10 cellular contexts compared by ENCODE assay signal in genomic region chr3:48598323-48599076, GRCh38. TPM values are rescaled to one million over a fixed set of nuclear protein-coding genes. Genes with fewer than 3 reads are reported as not detected.
DNase-seq lines count a peak whose midpoint lies in the region; ATAC-seq, FAIRE-seq and TF ChIP-seq lines count a peak whose summit lies in the region.
"Had no signal": no experiment of that assay in that cellular context is flagged by ENCODE, and none has a peak within 500 bp of the region (broad histone marks: within the 10 kb centered on the region; RNA-seq: fewer than 3 reads in every experiment).

No MANE protein-coding gene starts in this region.

- peaks cover 21% of the 10 kb centered on the region for H3K79me2 ChIP-seq in astrocyte (ENCODE audit: insufficient read depth, low read length)
- H3K79me2 ChIP-seq in smooth muscle cell (ENCODE audit: low read depth), result peaks cover 11% of the 10 kb centered on the region

- intact Hi-C loops in left cardiac atrium (cut with DNase I), result no loop called here

- H3K36me3 ChIP-seq in astrocyte (ENCODE audit: insufficient read depth, low read length) (peaks cover 32% of the 10 kb centered on the region), smooth muscle cell (ENCODE audit: low read depth) (no peaks in the 10 kb centered on the region)

- H3K9ac ChIP-seq in astrocyte (ENCODE audit: low read length), result peak overlapping the region; percentile 79
- peak overlapping the region; percentile 91 for H3K9ac ChIP-seq in smooth muscle cell (ENCODE audit: low read depth)

- DNase-seq in H4 (ENCODE audit: low spot score) (peak; percentile 90), astrocyte (ENCODE audit: low read depth) (peak; percentile 74), left cardiac atrium (peak; percentile 55), smooth muscle cell (lab: John Stamatoyannopoulos, UW; ENCODE audit: unreplicated experiment) (peak; percentile 34), middle frontal gyrus (ENCODE audit: extremely low spot score, low spot score) (no peak)
- no peak for DNase-seq in activated naive CD4-positive, alpha-beta T cell (lab: John Stamatoyannopoulos, UW)
- DNase-seq: T-helper 17 cell had no signal

- H3K27ac Mint-ChIP-seq in astrocyte (ENCODE audit: unreplicated experiment), result peak overlapping the region; percentile 89

- 17% methylated on average over 5 of the region's 5 CpGs for WGBS in smooth muscle cell (ENCODE audit: low lambda C conversion rate)

- H3K9me3 Mint-ChIP-seq in astrocyte (ENCODE audit: unreplicated experiment), result no peaks in the 10 kb centered on the region

- H3K9me3 ChIP-seq in astrocyte (ENCODE audit: insufficient read depth, low read depth, low read length) (no peaks in the 10 kb centered on the region), smooth muscle cell (replicated peaks; ENCODE audit: low read depth) (no peaks in the 10 kb centered on the region)

- H3K27ac ChIP-seq in astrocyte (ENCODE audit: low read depth, low read length) (peak overlapping the region; percentile 92), smooth muscle cell (ENCODE audit: low read depth) (peak overlapping the region; percentile 100)

- peaks cover 16% of the 10 kb centered on the region for H3K36me3 Mint-ChIP-seq in astrocyte (ENCODE audit: low read depth, unreplicated experiment)

- H3K27me3 Mint-ChIP-seq in astrocyte (ENCODE audit: low read depth, unreplicated experiment), result no peaks in the 10 kb centered on the region

- ATAC-seq in left cardiac atrium, result peak; percentile 64 to 79
- no peak for ATAC-seq in activated CD4-positive, CD25-positive, alpha-beta regulatory T cell treated with anti-CD3 and anti-CD28 coated beads, Interleukin-2, amount 50 U/mL, for 24 hours
- no peak for ATAC-seq in HG02840 (IDR thresholded peaks at IDR 0.05; ENCODE audit: low FRiP score, unreplicated experiment)
- ATAC-seq: GM12878, T-helper 17 cell had no signal

- H3K4me3 ChIP-seq in astrocyte (ENCODE audit: insufficient read depth, low read depth, low read length) (peak overlapping the region; percentile 26), smooth muscle cell (no peak overlapping the region)
- H3K4me3 ChIP-seq: GM12878 had no signal

- H3K4me3 Mint-ChIP-seq in astrocyte (ENCODE audit: unreplicated experiment), result no peak overlapping the region
- H3K4me3 Mint-ChIP-seq: T-helper 17 cell had no signal

- H3K27me3 ChIP-seq in astrocyte (ENCODE audit: insufficient read depth, low read length), result no peaks in the 10 kb centered on the region
- no peaks in the 10 kb centered on the region for H3K27me3 ChIP-seq in smooth muscle cell (ENCODE audit: low read depth)

- H3K4me1 Mint-ChIP-seq in astrocyte (ENCODE audit: low read depth, unreplicated experiment), result peaks cover 48% of the 10 kb centered on the region

- H2AFZ ChIP-seq in astrocyte (ENCODE audit: low read depth, low read length), result no peak overlapping the region
- H2AFZ ChIP-seq in smooth muscle cell (ENCODE audit: low read depth), result no peak overlapping the region

- peak overlapping the region; percentile 74 for H3K4me2 ChIP-seq in astrocyte (ENCODE audit: low read length)
- H3K4me2 ChIP-seq in smooth muscle cell, result peak overlapping the region; percentile 80

- FAIRE-seq in astrocyte (lab: Jason Lieb, UNC), result peak; percentile 93
- FAIRE-seq: GM12878 had no signal

- peaks cover 12% of the 10 kb centered on the region for H4K20me1 ChIP-seq in astrocyte (ENCODE audit: insufficient read depth, low read length)
- peaks cover 5% of the 10 kb centered on the region for H4K20me1 ChIP-seq in smooth muscle cell (ENCODE audit: low read depth)

- peaks cover 65% of the 10 kb centered on the region for H3K4me1 ChIP-seq in astrocyte (ENCODE audit: insufficient read depth, low read length)
- peaks cover 20% of the 10 kb centered on the region for H3K4me1 ChIP-seq in smooth muscle cell (ENCODE audit: low read depth)

- peaks cover 40% of the 10 kb centered on the region for H3F3A ChIP-seq in smooth muscle cell (ENCODE audit: low read depth)

- TF ChIP-seq CTCF in astrocyte (IDR thresholded peaks at IDR 0.05; ENCODE audit: insufficient read depth, low read depth, low read length), result no peak
- TF ChIP-seq CTCF in smooth muscle cell (IDR thresholded peaks at IDR 0.05; ENCODE audit: borderline replicate concordance, insufficient read depth, poor library complexity, severe bottlenecking), result peak; percentile 8

RNA-seq across cellular contexts. Expression of gene COL7A1, which starts 3.4 kb away (rescaled TPM):
- 6.8 and 7.0 TPM in 2 replicates for total RNA-seq in H4 (2014; rRNA removed; shearing (Covaris generic))
- total RNA-seq in astrocyte (25.8 and 28.7 TPM in 2 replicates), left cardiac atrium (1 to 10 TPM; 5.2 to 5.5 TPM), smooth muscle cell (45.9 and 57.3 TPM in 2 replicates)
- 80.7 and 173 TPM in 2 replicates for polyA plus RNA-seq in smooth muscle cell

RNA-seq across cellular contexts. Expression of gene UQCRC1, which starts 10.9 kb away (rescaled TPM):
- 171 and 176 TPM in 2 replicates for total RNA-seq in H4 (2014; rRNA removed; shearing (Covaris generic))
- total RNA-seq in astrocyte (190 and 199 TPM in 2 replicates), left cardiac atrium (100 to 1,000 TPM; 583 to 651 TPM), smooth muscle cell (206 and 250 TPM in 2 replicates)
- 425 and 428 TPM in 2 replicates for polyA plus RNA-seq in smooth muscle cell

RNA-seq across cellular contexts. Expression of gene TMEM89, which starts 23.1 kb away (rescaled TPM):
- not detected in 2 replicates for total RNA-seq in H4 (2014; rRNA removed; shearing (Covaris generic))
- total RNA-seq in astrocyte (0.36 and 0.48 TPM in 2 replicates), left cardiac atrium (not detected), smooth muscle cell (not detected in 2 replicates)
- polyA plus RNA-seq in smooth muscle cell, result 0.25 and 0.47 TPM in 2 replicates
- total RNA-seq: GM12878 had no signal
- polyA plus RNA-seq: GM12878 had no signal

RNA-seq across cellular contexts. Expression of gene UCN2, which starts 34.9 kb away (rescaled TPM):
- total RNA-seq in H4 (2014; rRNA removed; shearing (Covaris generic)), result 0.29 and 0.56 TPM in 2 replicates
- total RNA-seq in astrocyte, result 2.8 and 3.3 TPM in 2 replicates
- not detected for total RNA-seq in left cardiac atrium
- 6.1 and 7.0 TPM in 2 replicates for total RNA-seq in smooth muscle cell
- polyA plus RNA-seq in smooth muscle cell, result 4.3 and 11.6 TPM in 2 replicates
- total RNA-seq: GM12878, T-helper 17 cell had no signal

RNA-seq across cellular contexts. Expression of gene SLC26A6, which starts 36.8 kb away (rescaled TPM):
- total RNA-seq in H4 (2014; rRNA removed; shearing (Covaris generic)), result 7.8 and 9.6 TPM in 2 replicates
- total RNA-seq in astrocyte (30.3 and 32.0 TPM in 2 replicates), left cardiac atrium (10 to 100 TPM; 11.2 to 14.6 TPM), smooth muscle cell (28.4 and 29.4 TPM in 2 replicates)
- polyA plus RNA-seq in smooth muscle cell, result 34.8 and 42.4 TPM in 2 replicates

Comparison
In these comparisons a context has a peak if more than half of its experiments do, and no peak if none do; other contexts are left out.
1. DNase-seq: peak in H4 (single experiment), astrocyte (single experiment), left cardiac atrium (single experiment) and smooth muscle cell (single experiment); none in middle frontal gyrus (single experiment) and activated naive CD4-positive, alpha-beta T cell (0 of 4).
2. ATAC-seq: peak in left cardiac atrium (2 of 2); none in activated CD4-positive, CD25-positive, alpha-beta regulatory T cell treated with anti-CD3 and anti-CD28 coated beads, Interleukin-2, amount 50 U/mL, for 24 hours (0 of 2) and HG02840 (single experiment).